ENCODE assay signal across 9 cellular contexts in the genomic region with DNA sequence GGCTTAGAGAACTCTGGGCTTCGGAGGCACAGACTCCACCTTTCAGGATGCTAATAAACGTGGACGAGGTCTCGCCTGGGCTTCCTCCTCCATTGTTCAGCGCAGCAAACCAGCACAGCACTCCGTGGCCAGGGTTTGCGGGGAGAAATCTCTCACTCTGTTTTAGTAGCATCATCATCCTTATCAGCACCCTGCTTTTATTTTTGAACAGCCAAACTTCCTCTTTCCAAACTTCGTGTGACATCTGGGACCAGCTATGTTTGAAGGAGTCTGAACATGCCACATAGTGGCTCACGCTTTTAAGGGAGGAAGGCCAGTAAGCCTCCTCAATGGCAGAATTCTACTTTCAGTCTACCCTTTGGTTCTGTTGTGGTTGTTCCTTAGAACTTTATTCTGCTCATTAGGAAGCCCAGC.
A peak's percentile ranks its signal among the peaks of the same experiment; 100 is the strongest.
DNase-seq lines count a peak whose midpoint lies in the region; ATAC-seq and TF ChIP-seq lines count a peak whose summit lies in the region.
"Had no signal": no experiment of that assay in that cellular context is flagged by ENCODE, and none has a peak within 500 bp of the region (broad histone marks: within the 10 kb centered on the region; RNA-seq: fewer than 3 reads in every experiment).

No MANE protein-coding gene starts in this region.

- H3K9me3 Mint-ChIP-seq in stimulated activated naive CD8-positive, alpha-beta T cell treated with anti-CD3 and anti-CD28 coated beads, Interleukin-15, Interleukin-2, amounts not matched to agents 100 ng/mL and 50 ng/mL, for 24 hours, result no peaks in the 10 kb centered on the region

- no peak overlapping the region for H3K4me3 ChIP-seq in aorta (ENCODE audit: low read length in 2 of 2)

- no peaks in the 10 kb centered on the region for H3K9me3 ChIP-seq in aorta (ENCODE audit: control insufficient read depth, low read length)

- intact Hi-C loops in aorta (cut with DNase I), result no loop called here

- no peaks in the 10 kb centered on the region for H3K36me3 ChIP-seq in aorta (ENCODE audit: control insufficient read depth in 1 of 2, insufficient read depth in 2 of 2, low read length in 1 of 2)

- peaks cover 0 to 24% of the 10 kb centered on the region in 2 donors for H3K4me1 ChIP-seq in aorta (ENCODE audit: control insufficient read depth in 1 of 2, insufficient read depth in 2 of 2, low read length in 2 of 2)

- ATAC-seq in stimulated activated naive CD8-positive, alpha-beta T cell treated with anti-CD3 and anti-CD28 coated beads, Interleukin-15, Interleukin-2, amounts not matched to agents 100 U/mL and 50 U/mL, for 24 hours, result no peak
- ATAC-seq in left lobe of liver (peak; percentile 18), aorta (ENCODE audit: low FRiP score) (no peak)

- H3K27ac Mint-ChIP-seq in stimulated activated naive CD8-positive, alpha-beta T cell treated with anti-CD3 and anti-CD28 coated beads, Interleukin-15, Interleukin-2, amounts not matched to agents 100 ng/mL and 50 ng/mL, for 24 hours, result peak overlapping the region; percentile 7

- 6 to 7% methylated on average over 9 of the region's 9 CpGs for WGBS in aorta, 2 donors

- H3K27ac ChIP-seq in VCaP (peak overlapping the region; percentile 99), aorta (ENCODE audit: low read depth in 1 of 2, low read length in 2 of 2) (peak overlapping the region; percentile 83 to 95), substantia nigra (ENCODE audit: low read depth, low read length, poor library complexity, severe bottlenecking) (no peak overlapping the region)

- H3K27me3 ChIP-seq in aorta (ENCODE audit: control insufficient read depth in 1 of 2, insufficient read depth in 2 of 2, low read length in 1 of 2), result no peaks in the 10 kb centered on the region

- DNase-seq in stimulated activated naive CD8-positive, alpha-beta T cell treated with anti-CD3 and anti-CD28 coated beads, Interleukin-15, Interleukin-2, amounts not matched to agents 100 U/mL and 50 U/mL, for 24 hours, result no peak
- no peak for DNase-seq in left lobe of liver (ENCODE audit: low spot score)
- DNase-seq in aorta, result no peak
- no peak for DNase-seq in stimulated activated CD4-positive, alpha-beta T cell treated with anti-CD3 and anti-CD28 coated beads, Interleukin-2, amount 100 ng/mL, for 48 hours
- DNase-seq in HK-2 (ENCODE audit: unreplicated experiment), result no peak
- no peak for DNase-seq in substantia nigra (lab: John Stamatoyannopoulos, UW)
- DNase-seq: DMS 273 treated with DMSO at 0.1 percent for 48 hours had no signal

- TF ChIP-seq CTCF in VCaP (conservative IDR thresholded peaks at IDR 0.05), result no peak

- peaks cover 45% of the 10 kb centered on the region for H3K4me1 Mint-ChIP-seq in stimulated activated naive CD8-positive, alpha-beta T cell treated with anti-CD3 and anti-CD28 coated beads, Interleukin-15, Interleukin-2, amounts not matched to agents 100 ng/mL and 50 ng/mL, for 24 hours (ENCODE audit: low read depth)

- no peaks in the 10 kb centered on the region for H3K36me3 Mint-ChIP-seq in stimulated activated naive CD8-positive, alpha-beta T cell treated with anti-CD3 and anti-CD28 coated beads, Interleukin-15, Interleukin-2, amounts not matched to agents 100 ng/mL and 50 ng/mL, for 24 hours (ENCODE audit: low read depth)

- peak overlapping the region; percentile 52 for H3K4me3 Mint-ChIP-seq in stimulated activated naive CD8-positive, alpha-beta T cell treated with anti-CD3 and anti-CD28 coated beads, Interleukin-15, Interleukin-2, amounts not matched to agents 100 ng/mL and 50 ng/mL, for 24 hours

- H3K27me3 Mint-ChIP-seq in stimulated activated naive CD8-positive, alpha-beta T cell treated with anti-CD3 and anti-CD28 coated beads, Interleukin-15, Interleukin-2, amounts not matched to agents 100 ng/mL and 50 ng/mL, for 24 hours, result no peaks in the 10 kb centered on the region
